Comparison of ENCODE assay signal across 9 cellular contexts in genomic region chr15:74291101-74292071, GRCh38. TPM values are rescaled to one million over a fixed set of nuclear protein-coding genes. Genes with fewer than 3 reads are reported as not detected.
DNase-seq lines count a peak whose midpoint lies in the region; ATAC-seq and TF ChIP-seq lines count a peak whose summit lies in the region.
"Had no signal": no experiment of that assay in that cellular context is flagged by ENCODE, and none has a peak within 500 bp of the region (broad histone marks: within the 10 kb centered on the region; RNA-seq: fewer than 3 reads in every experiment).

No MANE protein-coding gene starts in this region.

- no peak overlapping the region for H3K27ac ChIP-seq in PC-3 (ENCODE audit: low read length)
- no peak overlapping the region for H3K27ac ChIP-seq in neural progenitor cell
- H3K27ac ChIP-seq in substantia nigra (ENCODE audit: low read depth, low read length, poor library complexity, severe bottlenecking), result no peak overlapping the region
- H3K27ac ChIP-seq: parathyroid adenoma had no signal

- POLR2A ChIA-PET in HEK293T (lab: Yijun Ruan, JAX), result interaction anchor here (1.5 kb wide), 1 partner anchor 29 kb away, joined by 3 read pairs; no protein-coding TSS in a partner anchor
- POLR2A ChIA-PET in PC-3 (lab: Charles Lee; ENCODE audit: unreplicated experiment), result no interaction called here

- DNase-seq in AG09309 (ENCODE audit: low read depth), result peak; percentile 37
- DNase-seq in HEK293T (ENCODE audit: extremely low spot score), result peak; percentile 88
- peak; percentile 67 for DNase-seq in PC-3
- DNase-seq in activated T-cell treated with anti-CD3 and anti-CD28 coated beads, Interleukin-2, amount 50 U/mL, for 48 hours, result peak; percentile 85 to 88
- DNase-seq in fibroblast of the conjunctiva (ENCODE audit: low read depth), result peak; percentile 27
- DNase-seq in neural progenitor cell (ENCODE audit: low spot score), result peak; percentile 97
- peak in 42 of 49 donors; percentile 1 to 78 (median 42) for DNase-seq in substantia nigra (lab: John Stamatoyannopoulos, UW)

- peaks cover 32% of the 10 kb centered on the region for H3K27me3 Mint-ChIP-seq in neural progenitor cell (ENCODE audit: insufficient read depth, low read depth)

- peaks cover 17% of the 10 kb centered on the region for H3K4me1 Mint-ChIP-seq in neural progenitor cell

- H3K4me3 ChIP-seq in AG09309 (ENCODE audit: control insufficient read depth, low read depth, low read length) (no peak overlapping the region), PC-3 (ENCODE audit: low read length) (no peak overlapping the region), neural progenitor cell (no peak overlapping the region)

- no peaks in the 10 kb centered on the region for H3K9me2 ChIP-seq in PC-3 (replicated peaks; ENCODE audit: low read length)

- intact Hi-C loops in PC-3 (cut with micrococcal nuclease), result no loop called here

- H3K9ac ChIP-seq in PC-3 (ENCODE audit: low read length) (no peak overlapping the region), neural progenitor cell (no peak overlapping the region)
- H3K9ac ChIP-seq: parathyroid adenoma had no signal

- H3K36me3 Mint-ChIP-seq in neural progenitor cell, result no peaks in the 10 kb centered on the region

- H3K36me3 ChIP-seq in PC-3 (ENCODE audit: low read depth, low read length) (no peaks in the 10 kb centered on the region), neural progenitor cell (no peaks in the 10 kb centered on the region)

- H3K79me2 ChIP-seq in PC-3 (ENCODE audit: low read length) (no peaks in the 10 kb centered on the region), neural progenitor cell (ENCODE audit: low read depth) (no peaks in the 10 kb centered on the region)
- H3K79me2 ChIP-seq: parathyroid adenoma had no signal

- H3K4me3 Mint-ChIP-seq in neural progenitor cell, result peak overlapping the region; percentile 1

- ATAC-seq in PC-3, result peak; percentile 49; the same call in 1 of the 2 replicates
- no peak for ATAC-seq in HG02642 (IDR thresholded peaks at IDR 0.05; ENCODE audit: poor library complexity, unreplicated experiment)

- no peak overlapping the region for H2AFZ ChIP-seq in PC-3 (ENCODE audit: low read length)
- no peak overlapping the region for H2AFZ ChIP-seq in neural progenitor cell (replicated peaks)
- H2AFZ ChIP-seq: parathyroid adenoma had no signal

- H3K27me3 ChIP-seq in PC-3 (ENCODE audit: low read length), result peaks cover 17% of the 10 kb centered on the region; the same call in 1 of the 2 replicates
- peaks cover 90% of the 10 kb centered on the region for H3K27me3 ChIP-seq in neural progenitor cell

- no peaks in the 10 kb centered on the region for H3K4me1 ChIP-seq in PC-3 (ENCODE audit: insufficient read depth, low read length)
- peaks cover 6% of the 10 kb centered on the region for H3K4me1 ChIP-seq in neural progenitor cell
- H3K4me1 ChIP-seq: parathyroid adenoma had no signal

- CTCF ChIA-PET in HEK293T (lab: Yijun Ruan, JAX) (interaction anchor here (1.1 kb wide), 1 partner anchor 20 kb away, joined by 3 read pairs; no protein-coding TSS in a partner anchor), PC-3 (lab: Charles Lee) (no interaction called here)

- BruUV-seq in PC-3 (replicated peaks; lab: Mats Ljungman, UMichigan), result no TSS peak

- H4K20me1 ChIP-seq in PC-3 (ENCODE audit: low read length) (no peaks in the 10 kb centered on the region), neural progenitor cell (ENCODE audit: low read depth) (peaks cover 13% of the 10 kb centered on the region)

- TF ChIP-seq CTCF in AG09309 (IDR thresholded peaks at IDR 0.05; ENCODE audit: control insufficient read depth, insufficient read depth, low read depth, low read length, missing control alignments), result no peak
- no peak for TF ChIP-seq CTCF in PC-3 (conservative IDR thresholded peaks at IDR 0.05; ENCODE audit: low read depth, low read length)
- no peak for TF ChIP-seq CTCF in neural progenitor cell (IDR thresholded peaks at IDR 0.05)

- H3K9me3 Mint-ChIP-seq in neural progenitor cell, result no peaks in the 10 kb centered on the region

- no peak overlapping the region for H3K27ac Mint-ChIP-seq in neural progenitor cell

- H3F3A ChIP-seq in PC-3 (ENCODE audit: low read length, unreplicated experiment) (no peaks in the 10 kb centered on the region), neural progenitor cell (ENCODE audit: low read depth) (peaks cover 14% of the 10 kb centered on the region)

- no peaks in the 10 kb centered on the region for H3K9me3 ChIP-seq in PC-3 (ENCODE audit: low read length)
- no peaks in the 10 kb centered on the region for H3K9me3 ChIP-seq in neural progenitor cell (ENCODE audit: low read depth)

- H3K4me2 ChIP-seq in PC-3 (ENCODE audit: low read length), result no peak overlapping the region
- peak overlapping the region; percentile 68 for H3K4me2 ChIP-seq in neural progenitor cell

TF ChIP-seq in HEK293T, 16 proteins besides CTCF, POLR2A, EP300 and RAD21:
- TF ChIP-seq PKNOX1 (IDR thresholded peaks at IDR 0.05) (no peak), CTBP1 (IDR thresholded peaks at IDR 0.05; ENCODE audit: borderline replicate concordance) (0 out of 2 replicates have a peak, but pooled peaks have one; percentile 18)

RNA-seq across cellular contexts. Expression of gene CCDC33, which starts 55.3 kb away (rescaled TPM):
- total RNA-seq in PC-3 (2014; rRNA removed) (0.77 TPM in 1 of 2 replicates, not detected in the other), neural progenitor cell (ENCODE audit: low replicate concordance) (1.9 TPM in 1 of 2 replicates, not detected in the other)

Comparison
In these comparisons a context has a peak if more than half of its experiments do, and no peak if none do; other contexts are left out.
1. DNase-seq: peak in every context shown above with its lines; median percentile 97 in neural progenitor cell; 88 in HEK293T; 86 in activated T-cell treated with anti-CD3 and anti-CD28 coated beads, Interleukin-2, amount 50 U/mL, for 48 hours; 67 in PC-3; 42 in substantia nigra; 37 in AG09309; 27 in fibroblast of the conjunctiva.